ENCODE assay signal across 16 cellular contexts in genomic region chr4:31085736-31086135, GRCh38.
"Had no signal": no experiment of that assay in that cellular context is flagged by ENCODE, and none has a peak within 500 bp of the region (broad histone marks: within the 10 kb centered on the region; RNA-seq: fewer than 3 reads in every experiment).

No MANE protein-coding gene starts in this region.

- H3K9me3 Mint-ChIP-seq: T-helper 1 cell treated with Interleukin-12 subunit alpha and Interleukin-12 subunit beta and Interleukin-4 antibody, amounts not matched to agents 30 μg/mL and 1 μg/mL, for 36 hours had no signal

- H3K4me3 ChIP-seq: lower lobe of right lung, tibial nerve had no signal

- ATAC-seq: activated naive CD8-positive, alpha-beta T cell treated with anti-CD3 and anti-CD28 coated beads, Interleukin-2, amount 50 U/mL, for 24 hours; lower lobe of right lung; stimulated activated naive B cell treated with anti-CD40 and anti-IgM and Interleukin-4, amounts not matched to agents 10 μg/mL and 1 μg/mL and 100 μg/mL, for 72 hours had no signal

- H3K4me3 Mint-ChIP-seq: activated naive CD4-positive, alpha-beta T cell treated with anti-CD3 and anti-CD28 coated beads for 36 hours; activated naive CD8-positive, alpha-beta T cell treated with anti-CD3 and anti-CD28 coated beads, Interleukin-2, amount 50 U/mL, for 24 hours; immature natural killer cell; stimulated activated naive B cell treated with anti-CD40 and anti-IgM and Interleukin-4, amounts not matched to agents 10 μg/mL and 1 μg/mL and 100 μg/mL, for 72 hours; T-helper 1 cell treated with Interleukin-12 subunit alpha and Interleukin-12 subunit beta and Interleukin-4 antibody, amounts not matched to agents 30 μg/mL and 1 μg/mL, for 36 hours had no signal

- H3K4me1 ChIP-seq: tibial nerve had no signal

- H3K27me3 ChIP-seq: neutrophil, tibial nerve had no signal

- H3K27me3 Mint-ChIP-seq: activated naive CD8-positive, alpha-beta T cell treated with anti-CD3 and anti-CD28 coated beads, Interleukin-2, amount 50 U/mL, for 24 hours; stimulated activated naive B cell treated with anti-CD40 and anti-IgM and Interleukin-4, amounts not matched to agents 10 μg/mL and 1 μg/mL and 100 μg/mL, for 72 hours had no signal

- H3K36me3 ChIP-seq: lower lobe of right lung, neutrophil, tibial nerve, WERI-Rb-1 had no signal

- H3K4me1 Mint-ChIP-seq: activated naive CD8-positive, alpha-beta T cell treated with anti-CD3 and anti-CD28 coated beads, Interleukin-2, amount 50 U/mL, for 24 hours; immature natural killer cell; stimulated activated naive B cell treated with anti-CD40 and anti-IgM and Interleukin-4, amounts not matched to agents 10 μg/mL and 1 μg/mL and 100 μg/mL, for 72 hours had no signal

- H3K36me3 Mint-ChIP-seq: immature natural killer cell; stimulated activated naive B cell treated with anti-CD40 and anti-IgM and Interleukin-4, amounts not matched to agents 10 μg/mL and 1 μg/mL and 100 μg/mL, for 72 hours had no signal

- FAIRE-seq: bronchial epithelial cell had no signal

- H3K9me3 ChIP-seq: lower lobe of right lung, neutrophil, tibial nerve had no signal

- H3K27ac Mint-ChIP-seq: activated naive CD4-positive, alpha-beta T cell treated with anti-CD3 and anti-CD28 coated beads for 36 hours; activated naive CD8-positive, alpha-beta T cell treated with anti-CD3 and anti-CD28 coated beads, Interleukin-2, amount 50 U/mL, for 24 hours; activated T-helper 2 cell treated with anti-CD3 and anti-CD28 coated beads, Interferon-gamma antibody, Interleukin-2, Interleukin-4, amounts not matched to agents 10 μg/mL and 5 μg/mL and 100 μg/mL, durations not matched to agents 14 hours and 24 hours and 36 hours; immature natural killer cell; stimulated activated naive B cell treated with anti-CD40 and anti-IgM and Interleukin-4, amounts not matched to agents 10 μg/mL and 1 μg/mL and 100 μg/mL, for 72 hours; T-helper 1 cell treated with Interleukin-12 subunit alpha and Interleukin-12 subunit beta and Interleukin-4 antibody, amounts not matched to agents 30 μg/mL and 1 μg/mL, for 36 hours had no signal

- H3K27ac ChIP-seq: lower lobe of right lung, neutrophil, tibial nerve, WERI-Rb-1 had no signal

- DNase-seq: activated CD4-positive, alpha-beta T cell treated with anti-CD3 and anti-CD28 coated beads, Interleukin-2, amount 50 U/mL, for 48 hours; activated naive CD4-positive, alpha-beta T cell treated with anti-CD3 and anti-CD28 coated beads for 36 hours; activated naive CD8-positive, alpha-beta T cell treated with anti-CD3 and anti-CD28 coated beads, Interleukin-2, amount 50 U/mL, for 24 hours; aorta; effector CD4-positive, alpha-beta T cell; foreskin melanocyte; immature natural killer cell; lower lobe of right lung; stimulated activated CD4-positive, alpha-beta T cell treated with anti-CD3 and anti-CD28 coated beads, Interleukin-2, amount 100 ng/mL, for 48 hours; stimulated activated naive B cell treated with anti-CD40 and anti-IgM and Interleukin-4, amounts not matched to agents 10 μg/mL and 1 μg/mL and 100 μg/mL, for 72 hours; WERI-Rb-1 had no signal
